In genomic region chr6:52511572-52512151, GRCh38 we compare ENCODE assay signal across 10 cellular contexts.
DNase-seq lines count a peak whose midpoint lies in the region; ATAC-seq, FAIRE-seq and TF ChIP-seq lines count a peak whose summit lies in the region.
"Had no signal": no experiment of that assay in that cellular context is flagged by ENCODE, and none has a peak within 500 bp of the region (broad histone marks: within the 10 kb centered on the region; RNA-seq: fewer than 3 reads in every experiment).

No MANE protein-coding gene starts in this region.

- H3K36me3 Mint-ChIP-seq in H9 (ENCODE audit: insufficient read depth in 1 of 3, low read depth in 3 of 3), result peaks cover 18 to 62% (median 38%) of the 10 kb centered on the region in 3 experiments; a peak in 6 of 7 replicates

- H2BK120ac ChIP-seq in H9 (ENCODE audit: low read depth, low read length, poor library complexity, severe bottlenecking), result no peak overlapping the region

- no peak overlapping the region for H3K4me3 Mint-ChIP-seq in H9
- H3K4me3 Mint-ChIP-seq: CD4-positive, alpha-beta memory T cell had no signal

- no peaks in the 10 kb centered on the region for H3K79me1 ChIP-seq in H9 (ENCODE audit: insufficient read depth, low read depth, low read length, poor library complexity, severe bottlenecking)

- H3K79me2 ChIP-seq in H9 (ENCODE audit: insufficient read depth, low read length) (no peaks in the 10 kb centered on the region; the same call in 1 of the 2 replicates), K562 (ENCODE audit: control insufficient read depth, insufficient read depth, low read length) (no peaks in the 10 kb centered on the region)

- no peak overlapping the region for H2AFZ ChIP-seq in H9 (ENCODE audit: low read length)
- H2AFZ ChIP-seq in K562 (ENCODE audit: low read depth, low read length), result 0 out of 2 replicates have a peak overlapping the region, but pooled peaks have one; percentile 40

- in situ Hi-C loops in K562 (cut with MboI), result no loop called here

- H4K5ac ChIP-seq in H9 (ENCODE audit: insufficient read length, low read depth, low read length), result no peak overlapping the region

- peaks cover 70% of the 10 kb centered on the region; the same call in 2 of the 3 replicates for H3K36me3 ChIP-seq in K562 (ENCODE audit: control insufficient read depth, insufficient read depth, low read length)

- H4K8ac ChIP-seq in H9 (replicated peaks; ENCODE audit: insufficient read length, low read depth, low read length), result no peak overlapping the region

- peak overlapping the region in 2 of 3 experiments; percentile 13 to 92; a peak in 3 of 7 replicates for H3K27ac Mint-ChIP-seq in H9

- H3K18ac ChIP-seq in H9 (ENCODE audit: insufficient read length, low read depth, low read length), result no peak overlapping the region

- DNase-seq in H9 (no peak), K562 (ENCODE audit: extremely low read depth in 1 of 4, low spot score in 3 of 4) (peak in 2 of 4 experiments; percentile 33 to 47), islet precursor cell (peak; percentile 86), anterior cingulate cortex (lab: John Stamatoyannopoulos, UW) (no peak), mucosa of gallbladder (ENCODE audit: low spot score) (no peak)
- DNase-seq in stimulated activated CD4-positive, alpha-beta T cell treated with anti-CD3 and anti-CD28 coated beads, Interleukin-2, amount 100 ng/mL, for 24 hours, result no peak
- DNase-seq: activated CD4-positive, alpha-beta T cell treated with anti-CD3 and anti-CD28 coated beads, Interleukin-2, amount 50 U/mL, for 48 hours; CD4-positive, alpha-beta memory T cell had no signal

- H3K9me3 ChIP-seq in H9 (ENCODE audit: control insufficient read depth, low read depth, low read length) (no peaks in the 10 kb centered on the region), K562 (replicated peaks; ENCODE audit: control insufficient read depth, insufficient read depth, low read depth, low read length) (no peaks in the 10 kb centered on the region)

- H3T11ph ChIP-seq in H9 (ENCODE audit: low read length), result no peak overlapping the region

- H3K14ac ChIP-seq in H9 (ENCODE audit: insufficient read depth, low read length), result no peak overlapping the region

- no peaks in the 10 kb centered on the region for H3K9me3 Mint-ChIP-seq in H9
- H3K9me3 Mint-ChIP-seq: CD4-positive, alpha-beta memory T cell had no signal

- POLR2A ChIA-PET in K562 (lab: Yijun Ruan, JAX), result interaction anchor here (1.7 kb wide), 1 partner anchor 8 kb away, joined by 5 read pairs; no protein-coding TSS in a partner anchor

- CTCF ChIA-PET in K562 (lab: Yijun Ruan, JAX; ENCODE audit: low intra/inter-chr PET ratio), result no interaction called here

- H3K56ac ChIP-seq in H9 (ENCODE audit: insufficient read length, low read depth, low read length), result no peak overlapping the region

- H3K9ac ChIP-seq in H9 (ENCODE audit: extremely low read depth, insufficient read length, low read length) (no peak overlapping the region), K562 (ENCODE audit: insufficient read depth in 1 of 2, low read depth in 2 of 2, low read length in 2 of 2) (peak overlapping the region; percentile 8 to 88; a peak in 3 of 4 replicates)

- no peak overlapping the region for H3K4me3 ChIP-seq in K562
- H3K4me3 ChIP-seq in skin epidermis, result no peak overlapping the region

- H3K4me2 ChIP-seq in H9 (ENCODE audit: insufficient read depth, insufficient read length, low read length) (no peak overlapping the region), K562 (ENCODE audit: insufficient read depth, low read length) (no peak overlapping the region; the same call in 1 of the 2 replicates)

- no peaks in the 10 kb centered on the region for H3K9me1 ChIP-seq in K562 (ENCODE audit: control insufficient read depth, insufficient read depth, low read length)

- peak; percentile 31 for ATAC-seq in K562
- no peak for ATAC-seq in GM21367 (IDR thresholded peaks at IDR 0.05; ENCODE audit: unreplicated experiment)

- peak; percentile 80 for FAIRE-seq in K562 (lab: Jason Lieb, UNC)

- H3K4me1 Mint-ChIP-seq in H9, result peaks cover 42 to 54% of the 10 kb centered on the region in 2 experiments

- no peak overlapping the region for H3K27ac ChIP-seq in H9 (ENCODE audit: insufficient read length, low read depth, low read length)
- peak overlapping the region; percentile 39; the same call in 2 of the 3 replicates for H3K27ac ChIP-seq in K562 (ENCODE audit: extremely low read depth, low read depth, low read length)
- peak overlapping the region in 20 of 21 experiments; percentile 5 to 88 (median 56) for H3K27ac ChIP-seq in skin epidermis

- no peak overlapping the region for H3K4ac ChIP-seq in H9 (ENCODE audit: low read depth, low read length)

- no peak for TF ChIP-seq RAD21 in K562 (CRISPR knock-in tag; conservative IDR thresholded peaks at IDR 0.05 in 1 of 2, IDR thresholded peaks at IDR 0.05 in 1 of 2)

- H3K27me3 ChIP-seq in H9 (ENCODE audit: insufficient read depth, low read length), result no peaks in the 10 kb centered on the region
- H3K27me3 ChIP-seq in K562 (ENCODE audit: control insufficient read depth in 2 of 2, insufficient read depth in 2 of 2, low read length in 2 of 2), result no peaks in the 10 kb centered on the region

- no peak for TF ChIP-seq POLR2A in K562 (conservative IDR thresholded peaks at IDR 0.05)

- WGBS in H9 (ENCODE audit: extremely low coverage, insufficient read length, low lambda C conversion rate), result no CpG with 5 or more reads among the region's 12 CpGs
- 21% methylated on average over 12 of the region's 12 CpGs for WGBS in K562 (ENCODE audit: insufficient coverage, low coverage, missing lambda C conversion rate)

- no peak overlapping the region for H2BK12ac ChIP-seq in H9 (ENCODE audit: insufficient read length, low read depth, low read length)

- no peaks in the 10 kb centered on the region for H3K23me2 ChIP-seq in H9 (ENCODE audit: insufficient read length, low read depth, low read length, poor library complexity, severe bottlenecking)

- intact Hi-C loops in K562 (cut with micrococcal nuclease), result loop anchor here (10.0 kb wide), 1 partner anchor 227 kb away; the partner anchor contains the start of gene MCM3

- TF ChIP-seq CTCF in H9 (conservative IDR thresholded peaks at IDR 0.05), result no peak
- TF ChIP-seq CTCF in K562 (IDR thresholded peaks at IDR 0.05 in 2 of 3, conservative IDR thresholded peaks at IDR 0.05 in 1 of 3; ENCODE audit: insufficient read depth in 2 of 3, low read depth in 1 of 3, low read length in 3 of 3), result no peak

- H4K91ac ChIP-seq in H9 (ENCODE audit: insufficient read length, low read depth, low read length), result no peak overlapping the region

- no peak overlapping the region for H2AK5ac ChIP-seq in H9 (ENCODE audit: insufficient read length, low read length)

- no peaks in the 10 kb centered on the region for H3K27me3 Mint-ChIP-seq in H9 (ENCODE audit: low read depth)
- H3K27me3 Mint-ChIP-seq: CD4-positive, alpha-beta memory T cell had no signal

- H2BK5ac ChIP-seq in H9 (ENCODE audit: insufficient read length, low read length), result no peak overlapping the region

- H3K4me1 ChIP-seq in H9 (ENCODE audit: insufficient read depth, low read length) (peaks cover 7% of the 10 kb centered on the region; the same call in 1 of the 2 replicates), K562 (replicated peaks in 1 of 2; ENCODE audit: control insufficient read depth in 2 of 2, insufficient read depth in 2 of 2, low read length in 2 of 2) (peaks cover 29 to 35% of the 10 kb centered on the region in 2 experiments)

- BruUV-seq in K562 (replicated peaks; lab: Mats Ljungman, UMichigan), result no TSS peak

- H2BK20ac ChIP-seq in H9 (ENCODE audit: low read depth, low read length, poor library complexity, severe bottlenecking), result no peak overlapping the region

- peak; percentile 34; the same call in 1 of the 2 replicates for TF ChIP-seq EP300 in K562 (IDR thresholded peaks at IDR 0.05; ENCODE audit: low read length)

- H4K20me1 ChIP-seq in H9 (ENCODE audit: control insufficient read depth, insufficient read depth, insufficient read length) (no peaks in the 10 kb centered on the region), K562 (replicated peaks; ENCODE audit: control insufficient read depth, insufficient read depth, low read length) (no peaks in the 10 kb centered on the region)

- no peak overlapping the region for H3K23ac ChIP-seq in H9 (ENCODE audit: insufficient read length, low read depth, low read length)

- H2BK15ac ChIP-seq in H9 (ENCODE audit: low read depth, low read length), result no peak overlapping the region

TF ChIP-seq in K562, 482 proteins besides CTCF, POLR2A, EP300 and RAD21 (continues in another document):
- TF ChIP-seq ZNF609 (CRISPR knock-in tag; IDR thresholded peaks at IDR 0.05; ENCODE audit: borderline replicate concordance), result no peak
